ENCODE assay signal across 19 cellular contexts in the genomic region with DNA sequence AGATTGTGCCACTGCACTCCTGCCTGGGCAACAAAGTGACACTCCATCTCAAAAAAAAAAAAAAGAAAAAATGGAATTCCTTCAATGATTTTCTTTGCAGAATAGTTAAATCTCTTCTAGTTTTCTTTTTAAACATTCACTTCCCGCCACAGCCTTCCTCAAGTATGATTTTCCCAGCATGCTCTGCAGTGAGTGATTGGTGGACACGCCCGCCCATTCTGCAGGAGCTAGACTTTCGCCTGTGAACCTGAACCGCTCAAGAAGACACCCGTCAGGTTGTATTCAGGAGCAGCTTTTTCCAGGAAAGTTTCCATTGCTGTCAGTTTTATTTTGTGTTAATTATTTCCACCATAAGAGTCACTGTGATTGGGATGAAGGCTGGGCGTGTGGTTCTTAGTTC.
"Had no signal": no experiment of that assay in that cellular context is flagged by ENCODE, and none has a peak within 500 bp of the region (broad histone marks: within the 10 kb centered on the region; RNA-seq: fewer than 3 reads in every experiment).

No MANE protein-coding gene starts in this region.

- H3K4me1 ChIP-seq: heart right ventricle, left lung, psoas muscle, upper lobe of left lung, uterus had no signal

- DNase-seq: effector memory CD4-positive, alpha-beta T cell; hypothalamus; kidney glomerular epithelial cell; mesenchymal stem cell; midbrain; naive B cell; stimulated activated CD4-positive, alpha-beta T cell treated with anti-CD3 and anti-CD28 coated beads, Interleukin-2, amount 100 ng/mL, for 48 hours; stimulated activated naive CD4-positive, alpha-beta T cell treated with Interleukin-2 at 50 U/mL for 16 hours; upper lobe of left lung; uterus had no signal

- H3K9me3 ChIP-seq: heart right ventricle, left lung, psoas muscle, upper lobe of left lung, uterus had no signal

- H3K27ac ChIP-seq: heart right ventricle, left lung, psoas muscle, upper lobe of left lung, uterus had no signal

- ATAC-seq: esophagus mucosa, heart right ventricle, left lung, psoas muscle had no signal

- H3K36me3 ChIP-seq: heart right ventricle, left lung, upper lobe of left lung, uterus had no signal

- H3K4me3 ChIP-seq: heart right ventricle, left lung, lung, psoas muscle, smooth muscle cell, upper lobe of left lung, uterus had no signal

- H3K27me3 ChIP-seq: upper lobe of left lung, uterus had no signal

- FAIRE-seq: endometrium, frontal cortex, islet of Langerhans had no signal
